Comparison of ENCODE assay signal across 22 cellular contexts in genomic region chr10:13139150-13139549, GRCh38.
"Had no signal": no experiment of that assay in that cellular context is flagged by ENCODE, and none has a peak within 500 bp of the region (broad histone marks: within the 10 kb centered on the region; RNA-seq: fewer than 3 reads in every experiment).

No MANE protein-coding gene starts in this region.

- H3K9me3 Mint-ChIP-seq: activated naive CD8-positive, alpha-beta T cell treated with anti-CD3 and anti-CD28 coated beads, Interleukin-2, amount 10 ng/mL, durations not matched to agents 7 days and 5 days; stimulated activated effector memory CD8-positive, alpha-beta T cell treated with anti-CD3 and anti-CD28 coated beads, Interleukin-12 subunit alpha, Interleukin-12 subunit beta, amount 100 ng/mL, for 72 hours had no signal

- ATAC-seq: activated CD8-positive, alpha-beta T cell treated with anti-CD3 and anti-CD28 coated beads, Interleukin-2, amount 10 ng/mL, durations not matched to agents 7 days and 5 days; effector memory CD8-positive, alpha-beta T cell; left lung; stimulated activated effector memory CD8-positive, alpha-beta T cell treated with anti-CD3 and anti-CD28 coated beads, Interleukin-12 subunit alpha, Interleukin-12 subunit beta, amount 100 ng/mL, for 72 hours; upper lobe of right lung had no signal

- H3K27me3 ChIP-seq: cardiac muscle cell, esophagus squamous epithelium, left lung, sigmoid colon, stomach, testis, upper lobe of right lung had no signal

- DNase-seq: activated CD4-positive, alpha-beta T cell treated with anti-CD3 and anti-CD28 coated beads, Interleukin-2, amount 10 ng/mL, durations not matched to agents 24 days and 14 days; activated CD4-positive, CD25-positive, alpha-beta regulatory T cell; activated CD8-positive, alpha-beta T cell treated with anti-CD3 and anti-CD28 coated beads, Interleukin-2, amount 10 ng/mL, durations not matched to agents 7 days and 5 days; activated naive CD4-positive, alpha-beta T cell treated with Interleukin-2 at 50 U/mL for 16 hours; activated naive CD8-positive, alpha-beta T cell treated with anti-CD3 and anti-CD28 coated beads, Interleukin-2, amount 10 ng/mL, durations not matched to agents 7 days and 5 days; activated T-cell treated with anti-CD3 and anti-CD28 coated beads, Interleukin-2, amount 50 U/mL, for 24 hours; amygdala; dermis blood vessel endothelial cell; effector memory CD8-positive, alpha-beta T cell; esophagus squamous epithelium; left lung; nucleus accumbens; sigmoid colon; stimulated activated CD4-positive, alpha-beta T cell treated with anti-CD3 and anti-CD28 coated beads, Interleukin-4, amount 100 ng/mL, for 24 hours; stomach; testis; upper lobe of right lung had no signal

- H3K27me3 Mint-ChIP-seq: activated CD4-positive, alpha-beta T cell treated with anti-CD3 and anti-CD28 coated beads, Interleukin-2, amount 10 ng/mL, durations not matched to agents 24 days and 14 days; activated naive CD8-positive, alpha-beta T cell treated with anti-CD3 and anti-CD28 coated beads, Interleukin-2, amount 10 ng/mL, durations not matched to agents 7 days and 5 days; activated T-cell treated with anti-CD3 and anti-CD28 coated beads, Interleukin-2, amount 50 U/mL, for 24 hours; effector memory CD8-positive, alpha-beta T cell had no signal

- H3K4me1 Mint-ChIP-seq: activated CD4-positive, alpha-beta T cell treated with anti-CD3 and anti-CD28 coated beads, Interleukin-2, amount 10 ng/mL, durations not matched to agents 24 days and 14 days; activated naive CD8-positive, alpha-beta T cell treated with anti-CD3 and anti-CD28 coated beads, Interleukin-2, amount 10 ng/mL, durations not matched to agents 7 days and 5 days; stimulated activated effector memory CD8-positive, alpha-beta T cell treated with anti-CD3 and anti-CD28 coated beads, Interleukin-12 subunit alpha, Interleukin-12 subunit beta, amount 100 ng/mL, for 72 hours had no signal

- H3K4me1 ChIP-seq: esophagus squamous epithelium, left lung, sigmoid colon, stomach, upper lobe of right lung had no signal

- H3K4me3 Mint-ChIP-seq: activated CD4-positive, alpha-beta T cell treated with anti-CD3 and anti-CD28 coated beads, Interleukin-2, amount 10 ng/mL, durations not matched to agents 24 days and 14 days; activated CD8-positive, alpha-beta T cell treated with anti-CD3 and anti-CD28 coated beads, Interleukin-2, amount 10 ng/mL, durations not matched to agents 7 days and 5 days; activated naive CD8-positive, alpha-beta T cell treated with anti-CD3 and anti-CD28 coated beads, Interleukin-2, amount 10 ng/mL, durations not matched to agents 7 days and 5 days; activated T-cell treated with anti-CD3 and anti-CD28 coated beads, Interleukin-2, amount 50 U/mL, for 24 hours; effector memory CD8-positive, alpha-beta T cell; mesothelial cell of epicardium; nephron; stimulated activated effector memory CD8-positive, alpha-beta T cell treated with anti-CD3 and anti-CD28 coated beads, Interleukin-12 subunit alpha, Interleukin-12 subunit beta, amount 100 ng/mL, for 72 hours had no signal

- H3K27ac Mint-ChIP-seq: activated CD4-positive, alpha-beta T cell treated with anti-CD3 and anti-CD28 coated beads, Interleukin-2, amount 10 ng/mL, durations not matched to agents 24 days and 14 days; activated CD8-positive, alpha-beta T cell treated with anti-CD3 and anti-CD28 coated beads, Interleukin-2, amount 10 ng/mL, durations not matched to agents 7 days and 5 days; activated naive CD8-positive, alpha-beta T cell treated with anti-CD3 and anti-CD28 coated beads, Interleukin-2, amount 10 ng/mL, durations not matched to agents 7 days and 5 days; activated T-cell treated with anti-CD3 and anti-CD28 coated beads, Interleukin-2, amount 50 U/mL, for 24 hours; activated T-helper 2 cell treated with anti-CD3 and anti-CD28 coated beads, Interferon-gamma antibody, Interleukin-2, Interleukin-4, amounts not matched to agents 10 μg/mL and 5 μg/mL and 100 μg/mL, durations not matched to agents 14 hours and 24 hours and 36 hours; mesothelial cell of epicardium; stimulated activated effector memory CD8-positive, alpha-beta T cell treated with anti-CD3 and anti-CD28 coated beads, Interleukin-12 subunit alpha, Interleukin-12 subunit beta, amount 100 ng/mL, for 72 hours had no signal

- H3K9me3 ChIP-seq: esophagus squamous epithelium, left lung, sigmoid colon, stomach, testis, upper lobe of right lung had no signal

- H3K4me3 ChIP-seq: cardiac muscle cell, esophagus squamous epithelium, left lung, sigmoid colon, stomach, testis, upper lobe of right lung had no signal

- H3K27ac ChIP-seq: cardiac muscle cell, esophagus squamous epithelium, left lung, sigmoid colon, stomach, testis, upper lobe of right lung had no signal

- H3K36me3 ChIP-seq: cardiac muscle cell had no signal
